Comparison of ENCODE assay signal across 8 cellular contexts in the genomic region with DNA sequence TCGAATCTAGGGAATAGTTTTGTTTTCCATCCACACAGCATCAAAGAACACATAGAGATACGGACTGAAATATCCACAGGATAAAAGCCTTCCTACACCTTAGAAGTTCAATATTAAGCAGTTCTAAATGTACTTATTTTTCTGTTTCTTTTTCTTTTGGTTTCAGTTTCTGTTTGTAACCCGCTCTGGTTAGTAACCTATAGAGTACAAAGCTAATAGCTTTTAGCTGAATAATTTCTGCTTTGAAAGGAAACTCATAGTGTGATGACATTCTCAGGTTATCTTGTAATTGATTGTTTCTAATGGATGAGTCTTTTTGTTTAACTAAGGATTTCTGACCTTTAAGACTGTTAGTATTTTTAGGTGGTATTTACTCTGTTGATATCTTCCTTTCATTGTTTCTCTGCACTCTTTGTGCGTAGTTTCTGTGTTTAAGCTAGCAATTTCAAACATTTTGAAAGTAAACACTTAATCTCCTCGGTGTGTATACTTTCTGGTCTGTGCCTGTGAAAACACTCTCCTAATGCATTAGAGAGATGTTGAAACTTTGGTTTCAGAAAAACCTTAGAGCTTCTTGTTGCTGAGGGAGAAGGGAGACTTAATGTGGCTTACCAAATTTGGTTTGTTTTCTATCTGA.
A peak's percentile ranks its signal among the peaks of the same experiment; 100 is the strongest.
DNase-seq lines count a peak whose midpoint lies in the region; ATAC-seq and TF ChIP-seq lines count a peak whose summit lies in the region.

No MANE protein-coding gene starts in this region.

- H3K27me3 ChIP-seq in Panc1 (ENCODE audit: control insufficient read depth, insufficient read depth, low read length): no peaks in the 10 kb centered on the region
- no peaks in the 10 kb centered on the region for H3K27me3 ChIP-seq in subcutaneous abdominal adipose tissue (ENCODE audit: control insufficient read depth in 5 of 5, insufficient read depth in 4 of 5, low read length in 5 of 5)
- no peaks in the 10 kb centered on the region for H3K27me3 ChIP-seq in prostate gland (replicated peaks; ENCODE audit: insufficient read depth)

- WGBS in prostate gland: 24% methylated on average over 5 of the region's 5 CpGs

- H3K4me1 ChIP-seq in Panc1 (ENCODE audit: control insufficient read depth, insufficient read depth, low read length) (no peaks in the 10 kb centered on the region), subcutaneous abdominal adipose tissue (ENCODE audit: control insufficient read depth in 5 of 5, insufficient read depth in 5 of 5, low read length in 5 of 5) (peaks cover 0 to 7% (median 0%) of the 10 kb centered on the region in 5 donors), prostate gland (replicated peaks) (peaks cover 4% of the 10 kb centered on the region)

- H3K9me3 ChIP-seq in Panc1 (ENCODE audit: control insufficient read depth, insufficient read depth, low read depth, low read length) (no peaks in the 10 kb centered on the region), subcutaneous abdominal adipose tissue (ENCODE audit: control insufficient read depth in 5 of 5, low read length in 5 of 5) (peaks cover 0 to 3% (median 0%) of the 10 kb centered on the region in 5 donors), prostate gland (no peaks in the 10 kb centered on the region)

- CTCF ChIA-PET in Panc1 (lab: Charles Lee) (no interaction called here), GM10248 (lab: Yijun Ruan, JAX) (interaction anchor here (1.5 kb wide), 1 partner anchor 9 kb away, joined by 4 read pairs; no protein-coding TSS in a partner anchor)

- DNase-seq in Panc1 (ENCODE audit: low read depth, low spot score): no peak
- DNase-seq in fibroblast of pulmonary artery (ENCODE audit: low read depth): peak; percentile 14
- DNase-seq in GM10248 (ENCODE audit: extremely low spot score): no peak
- DNase-seq in amygdala (lab: John Stamatoyannopoulos, UW): no peak
- no peak for DNase-seq in prostate gland (ENCODE audit: low spot score)

- BruUV-seq in Panc1 (replicated peaks; lab: Mats Ljungman, UMichigan): no TSS peak

- H3K4me3 ChIP-seq in Panc1 (ENCODE audit: low read depth in 2 of 2, low read length in 2 of 2) (peak overlapping the region in 1 of 2 experiments; percentile 20; a peak in 3 of 4 replicates), fibroblast of pulmonary artery (replicated peaks; ENCODE audit: low read depth, low read length) (peak overlapping the region; percentile 8), subcutaneous abdominal adipose tissue (ENCODE audit: low read depth in 1 of 5, low read length in 5 of 5) (peak overlapping the region; percentile 4 to 52 (median 50)), prostate gland (no peak overlapping the region)

- H3K27ac ChIP-seq in Panc1 (ENCODE audit: low read length): peak overlapping the region; percentile 59; the same call in 1 of the 2 replicates
- H3K27ac ChIP-seq in subcutaneous abdominal adipose tissue (ENCODE audit: low read depth, low read length): peak overlapping the region; percentile 48
- H3K27ac ChIP-seq in prostate gland: no peak overlapping the region

- H3K9ac ChIP-seq in subcutaneous abdominal adipose tissue (ENCODE audit: low read length in 5 of 5): peak overlapping the region in 4 of 5 donors; percentile 22 to 51 (median 45)

- in situ Hi-C loops in Panc1 (cut with HindIII; ENCODE audit: low pct_unique_long_range_greater_than_20kb, low sequenced_read_pairs): no loop called here

- POLR2A ChIA-PET in Panc1 (lab: Charles Lee): no interaction called here
- POLR2A ChIA-PET in GM10248 (lab: Yijun Ruan, JAX): no interaction called here

- ATAC-seq in GM18868 (IDR thresholded peaks at IDR 0.05; ENCODE audit: unreplicated experiment) (peak; percentile 65), HG02885 (IDR thresholded peaks at IDR 0.05; ENCODE audit: poor library complexity, unreplicated experiment) (peak; percentile 65), Panc1 (no peak)

- intact Hi-C loops in Panc1 (cut with micrococcal nuclease; ENCODE audit: unreplicated experiment) (no loop called here), prostate gland (cut with DNase I) (loop anchor here (10.0 kb wide), 1 partner anchor 80 kb away; no protein-coding TSS in a partner anchor)

- H3K36me3 ChIP-seq in Panc1 (ENCODE audit: control insufficient read depth, insufficient read depth, low read length) (no peaks in the 10 kb centered on the region), subcutaneous abdominal adipose tissue (ENCODE audit: control insufficient read depth in 5 of 5, insufficient read depth in 5 of 5, low read length in 5 of 5) (no peaks in the 10 kb centered on the region), prostate gland (no peaks in the 10 kb centered on the region)

- TF ChIP-seq POLR2A in prostate gland (IDR thresholded peaks at IDR 0.05): no peak

- TF ChIP-seq CTCF in Panc1 (IDR thresholded peaks at IDR 0.05): no peak
- no peak for TF ChIP-seq CTCF in fibroblast of pulmonary artery (IDR thresholded peaks at IDR 0.05; ENCODE audit: low read length, missing control alignments)
- TF ChIP-seq CTCF in GM10248 (IDR thresholded peaks at IDR 0.05; ENCODE audit: control extremely low read depth, extremely low read depth, low read depth, missing control alignments): no peak
- no peak for TF ChIP-seq CTCF in prostate gland (IDR thresholded peaks at IDR 0.05)

Comparison
In these comparisons a context has a peak if more than half of its experiments do, and no peak if none do; other contexts are left out.
1. H3K27ac ChIP-seq: peak in Panc1 (single experiment) and subcutaneous abdominal adipose tissue (single experiment); none in prostate gland (0 of 2).
2. H3K4me3 ChIP-seq: peak in fibroblast of pulmonary artery (single experiment) and subcutaneous abdominal adipose tissue (5 of 5); none in prostate gland (0 of 2).